ENCODE assay signal across 30 cellular contexts in genomic region chr12:5101686-5102085, GRCh38. TPM values are rescaled to one million over a fixed set of nuclear protein-coding genes. Genes with fewer than 3 reads are reported as not detected.
"Had no signal": no experiment of that assay in that cellular context is flagged by ENCODE, and none has a peak within 500 bp of the region (broad histone marks: within the 10 kb centered on the region; RNA-seq: fewer than 3 reads in every experiment).

No MANE protein-coding gene starts in this region.

- H3K9me3 ChIP-seq: SJCRH30 had no signal

- H3K27ac ChIP-seq: cardiac muscle cell, SJCRH30, SK-N-MC, VCaP had no signal

- H3K4me1 ChIP-seq: SJCRH30 had no signal

- H3K36me3 ChIP-seq: cardiac muscle cell, SJCRH30 had no signal

- H3K4me3 ChIP-seq: cardiac muscle cell, SJCRH30, SK-N-MC had no signal

- DNase-seq: activated B cell treated with CpG ODN at 0.5 μM for 24 hours; activated CD4-positive, alpha-beta memory T cell treated with anti-CD3 and anti-CD28 coated beads for 36 hours; activated CD4-positive, alpha-beta T cell treated with anti-CD3 and anti-CD28 coated beads for 4 hours; activated CD4-positive, alpha-beta T cell treated with anti-CD3 and anti-CD28 coated beads, Interleukin-2, amount 50 U/mL, for 1 hour; activated CD4-positive, CD25-positive, alpha-beta regulatory T cell treated with anti-CD3 and anti-CD28 coated beads, Interleukin-2, amount 50 U/mL, for 72 hours; activated CD8-positive, alpha-beta memory T cell treated with anti-CD3 and anti-CD28 coated beads, Interleukin-2, amount 50 U/mL, for 4 hours; activated effector memory CD4-positive, alpha-beta T cell treated with Interleukin-2 at 50 U/mL for 16 hours; activated naive CD4-positive, alpha-beta T cell treated with anti-CD3 and anti-CD28 coated beads, Interleukin-2, amount 10 ng/mL, durations not matched to agents 7 days and 5 days; activated naive CD8-positive, alpha-beta T cell treated with anti-CD3 and anti-CD28 coated beads, Interleukin-2, amount 50 U/mL, for 24 hours; activated T-cell treated with anti-CD3 and anti-CD28 coated beads, Interleukin-2, amount 50 U/mL, for 48 hours; anterior cingulate cortex; NCI-H1048; NCI-H1105 treated with DMSO at 0.1 percent for 48 hours; NCI-H1436; NCI-H1694; NCI-H1930; NCI-H2081 treated with DMSO at 0.1 percent for 48 hours; NCI-H226; NCI-H446 treated with DMSO at 0.1 percent for 48 hours; NCI-H524 treated with DMSO at 0.1 percent for 48 hours; SHP77; SJCRH30; T-helper 1 cell; T-helper 2 cell; T-helper 9 cell had no signal

- H3K27me3 ChIP-seq: cardiac muscle cell, SJCRH30 had no signal

RNA-seq across cellular contexts. Expression of gene KCNA5, which starts 58.0 kb away (rescaled TPM):
- total RNA-seq: activated CD4-positive, alpha-beta memory T cell treated with anti-CD3 and anti-CD28 coated beads for 36 hours; M059J; RPMI7951; SJCRH30 had no signal
